Comparison of ENCODE assay signal across 25 cellular contexts in genomic region chr13:60288569-60288968, GRCh38.
"Had no signal": no experiment of that assay in that cellular context is flagged by ENCODE, and none has a peak within 500 bp of the region (broad histone marks: within the 10 kb centered on the region; RNA-seq: fewer than 3 reads in every experiment).

No MANE protein-coding gene starts in this region.

- DNase-seq: activated CD4-positive, alpha-beta memory T cell treated with anti-CD3 and anti-CD28 coated beads for 36 hours; activated CD4-positive, alpha-beta T cell treated with anti-CD3 and anti-CD28 coated beads for 1 hour; activated CD4-positive, alpha-beta T cell treated with anti-CD3 and anti-CD28 coated beads for 4 hours; activated CD8-positive, alpha-beta memory T cell treated with anti-CD3 and anti-CD28 coated beads, Interleukin-2, amount 10 ng/mL, durations not matched to agents 7 days and 5 days; activated CD8-positive, alpha-beta memory T cell treated with anti-CD3 and anti-CD28 coated beads, Interleukin-2, amount 50 U/mL, for 4 hours; activated CD8-positive, alpha-beta T cell treated with anti-CD3 and anti-CD28 coated beads, Interleukin-2, amount 10 ng/mL, durations not matched to agents 7 days and 5 days; activated effector memory CD4-positive, alpha-beta T cell treated with anti-CD3 and anti-CD28 coated beads, Interleukin-2, amount 50 U/mL, for 16 hours; activated naive CD4-positive, alpha-beta T cell treated with anti-CD3 and anti-CD28 coated beads for 36 hours; activated naive CD8-positive, alpha-beta T cell treated with anti-CD3 and anti-CD28 coated beads for 36 hours; activated naive CD8-positive, alpha-beta T cell treated with anti-CD3 and anti-CD28 coated beads, Interleukin-2, amount 50 U/mL, for 24 hours; activated T-cell treated with anti-CD3 and anti-CD28 coated beads, Interleukin-2, amount 50 U/mL, for 1 hour; activated T-cell treated with anti-CD3 and anti-CD28 coated beads, Interleukin-2, amount 50 U/mL, for 48 hours; adrenal gland; amygdala; aorta; body of pancreas; caudate nucleus; cortex of kidney; dermis blood vessel endothelial cell; effector CD4-positive, alpha-beta T cell; effector memory CD8-positive, alpha-beta T cell; esophagus squamous epithelium; foreskin melanocyte; heart right ventricle; T-helper 2 cell had no signal
